In genomic region chr5:121968910-121969607, GRCh38 we compare ENCODE assay signal across 11 cellular contexts. TPM values are rescaled to one million over a fixed set of nuclear protein-coding genes. Genes with fewer than 3 reads are reported as not detected.
DNase-seq lines count a peak whose midpoint lies in the region; ATAC-seq lines count a peak whose summit lies in the region.
"Had no signal": no experiment of that assay in that cellular context is flagged by ENCODE, and none has a peak within 500 bp of the region (broad histone marks: within the 10 kb centered on the region; RNA-seq: fewer than 3 reads in every experiment).

No MANE protein-coding gene starts in this region.

- H3K9me3 ChIP-seq in GM23248 (ENCODE audit: low read depth) (no peaks in the 10 kb centered on the region), right cardiac atrium (ENCODE audit: control insufficient read depth, low read length) (no peaks in the 10 kb centered on the region)

- peak overlapping the region; percentile 64 for H3K9ac ChIP-seq in GM23248

- DNase-seq in A172 (ENCODE audit: low spot score), result peak; percentile 99
- peak; percentile 97 for DNase-seq in GM23248
- DNase-seq in SW 1271 (lab: John Stamatoyannopoulos, UW), result peak; percentile 86 to 98
- DNase-seq in right cardiac atrium, result no peak
- no peak for DNase-seq in MV-4-11 (lab: John Stamatoyannopoulos, UW)
- no peak for DNase-seq in NCI-H526 (lab: John Stamatoyannopoulos, UW)
- DNase-seq in activated T-cell treated with anti-CD3 and anti-CD28 coated beads for 4 hours, result no peak
- DNase-seq in cortex of kidney (lab: John Stamatoyannopoulos, UW), result no peak
- DNase-seq: activated naive CD8-positive, alpha-beta T cell treated with anti-CD3 and anti-CD28 coated beads, Interleukin-2, amount 10 ng/mL, durations not matched to agents 7 days and 5 days; stimulated activated CD4-positive, alpha-beta T cell treated with anti-CD3 and anti-CD28 coated beads, Interleukin-2, amount 100 ng/mL, for 24 hours had no signal

- no peak overlapping the region for H2AFZ ChIP-seq in GM23248

- no peaks in the 10 kb centered on the region for H3K9me2 ChIP-seq in GM23248 (ENCODE audit: insufficient read depth)

- H3K27me3 ChIP-seq in GM23248 (replicated peaks; ENCODE audit: insufficient read depth) (no peaks in the 10 kb centered on the region), right cardiac atrium (ENCODE audit: control insufficient read depth, insufficient read depth) (no peaks in the 10 kb centered on the region)

- peaks cover 91% of the 10 kb centered on the region for H3K79me2 ChIP-seq in GM23248 (ENCODE audit: insufficient read depth)

- H4K20me1 ChIP-seq in GM23248 (ENCODE audit: insufficient read depth), result no peaks in the 10 kb centered on the region

- WGBS in GM23248 (ENCODE audit: low coverage in 1 of 2, low lambda C conversion rate in 2 of 2, missing lambda C conversion rate in 2 of 2), 2 experiments, result 15 to 16% methylated on average over 3 of the region's 3 CpGs
- 31% methylated on average over 3 of the region's 3 CpGs for WGBS in right cardiac atrium

- H3K27ac ChIP-seq in GM23248 (peak overlapping the region; percentile 85), right cardiac atrium (ENCODE audit: low read length) (no peak overlapping the region)
- H3K27ac ChIP-seq: C4-2B had no signal

- peaks cover 23% of the 10 kb centered on the region for H3F3A ChIP-seq in GM23248 (ENCODE audit: insufficient read depth)

- H3K4me2 ChIP-seq in GM23248 (ENCODE audit: unreplicated experiment), result peak overlapping the region; percentile 79

- no peaks in the 10 kb centered on the region for H3K36me3 ChIP-seq in GM23248 (ENCODE audit: low read depth)

- peak overlapping the region; percentile 49 for H3K4me3 ChIP-seq in GM23248
- H3K4me3 ChIP-seq in right cardiac atrium (ENCODE audit: low read length), result no peak overlapping the region

- H3K4me1 ChIP-seq in GM23248 (ENCODE audit: insufficient read depth) (peaks cover 22% of the 10 kb centered on the region), right cardiac atrium (ENCODE audit: control insufficient read depth, insufficient read depth, low read length) (no peaks in the 10 kb centered on the region)

- in situ Hi-C loops in GM23248 (cut with MboI), result loop anchor here (25.0 kb wide), 1 partner anchor 193 kb away; a partner anchor contains a TSS

- ATAC-seq in right cardiac atrium, result peak; percentile 88 to 94

- intact Hi-C loops in right cardiac atrium (cut with DNase I), result loop anchor here in 3 of 4 donors (10.0 kb wide), 2 partner anchors 126 to 136 kb away; no protein-coding TSS in a partner anchor

RNA-seq across cellular contexts. Expression of gene SRFBP1, which starts 7.3 kb away (rescaled TPM):
- total RNA-seq in A172 (2014; rRNA removed; shearing (Covaris generic)), result 24.0 and 28.9 TPM in 2 replicates
- total RNA-seq in GM23248 (2014; rRNA removed; shearing (Covaris generic)), result 9.2 and 10.2 TPM in 2 replicates
- polyA plus RNA-seq in GM23248 (2016; fragmentation: Nextera tagmentation; extraction: Ambion mirVana), result 12.1 and 12.3 TPM in 2 replicates
- total RNA-seq in right cardiac atrium, result 10 to 100 TPM in 1 of 4 donors, 1 to 10 TPM in 3; 7.6 to 10.1 (median 8.1) TPM
- 3.5 TPM for polyA plus RNA-seq in right cardiac atrium

Comparison
In these comparisons a context has a peak if more than half of its experiments do, and no peak if none do; other contexts are left out.
1. DNase-seq: peak in A172 (single experiment), GM23248 (single experiment) and SW 1271 (2 of 2); none in right cardiac atrium (0 of 3), MV-4-11 (single experiment), NCI-H526 (0 of 2), activated T-cell treated with anti-CD3 and anti-CD28 coated beads for 4 hours (single experiment) and cortex of kidney (single experiment).